Comparison of ENCODE assay signal across 1 cellular context in the genomic region with DNA sequence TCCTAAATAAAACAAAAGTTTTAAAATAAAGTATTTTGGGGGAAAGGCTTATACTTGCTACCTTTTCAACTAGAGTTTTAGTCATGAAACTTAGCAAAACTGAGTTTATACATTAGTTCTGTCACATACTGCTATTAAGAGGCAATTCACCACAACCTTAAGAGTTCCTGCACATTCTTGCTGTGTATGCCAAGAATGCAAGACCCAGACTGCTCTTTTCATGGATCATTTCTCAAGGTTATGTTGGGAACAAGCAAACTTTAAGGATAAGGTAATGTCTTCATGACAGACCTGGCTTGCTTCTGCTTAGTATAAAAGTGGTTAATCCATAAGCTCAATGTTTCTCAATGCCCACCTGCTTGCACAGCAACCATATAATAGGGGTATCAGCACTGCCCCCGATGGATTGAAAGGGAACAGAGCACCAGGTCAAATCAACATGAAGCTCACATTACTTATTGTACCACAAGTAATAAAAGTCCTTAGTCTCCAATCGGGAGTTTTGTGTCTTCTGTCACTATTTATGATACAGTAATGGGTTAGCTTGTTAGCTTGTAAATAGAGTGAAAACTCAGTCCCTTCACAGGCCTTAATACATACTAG.
TF ChIP-seq lines count a peak whose summit lies in the region.

No MANE protein-coding gene starts in this region.

TF ChIP-seq in HCT116, 20 proteins besides CTCF, POLR2A, EP300 and RAD21 (continued from another document):
- TF ChIP-seq, protein P1, sequence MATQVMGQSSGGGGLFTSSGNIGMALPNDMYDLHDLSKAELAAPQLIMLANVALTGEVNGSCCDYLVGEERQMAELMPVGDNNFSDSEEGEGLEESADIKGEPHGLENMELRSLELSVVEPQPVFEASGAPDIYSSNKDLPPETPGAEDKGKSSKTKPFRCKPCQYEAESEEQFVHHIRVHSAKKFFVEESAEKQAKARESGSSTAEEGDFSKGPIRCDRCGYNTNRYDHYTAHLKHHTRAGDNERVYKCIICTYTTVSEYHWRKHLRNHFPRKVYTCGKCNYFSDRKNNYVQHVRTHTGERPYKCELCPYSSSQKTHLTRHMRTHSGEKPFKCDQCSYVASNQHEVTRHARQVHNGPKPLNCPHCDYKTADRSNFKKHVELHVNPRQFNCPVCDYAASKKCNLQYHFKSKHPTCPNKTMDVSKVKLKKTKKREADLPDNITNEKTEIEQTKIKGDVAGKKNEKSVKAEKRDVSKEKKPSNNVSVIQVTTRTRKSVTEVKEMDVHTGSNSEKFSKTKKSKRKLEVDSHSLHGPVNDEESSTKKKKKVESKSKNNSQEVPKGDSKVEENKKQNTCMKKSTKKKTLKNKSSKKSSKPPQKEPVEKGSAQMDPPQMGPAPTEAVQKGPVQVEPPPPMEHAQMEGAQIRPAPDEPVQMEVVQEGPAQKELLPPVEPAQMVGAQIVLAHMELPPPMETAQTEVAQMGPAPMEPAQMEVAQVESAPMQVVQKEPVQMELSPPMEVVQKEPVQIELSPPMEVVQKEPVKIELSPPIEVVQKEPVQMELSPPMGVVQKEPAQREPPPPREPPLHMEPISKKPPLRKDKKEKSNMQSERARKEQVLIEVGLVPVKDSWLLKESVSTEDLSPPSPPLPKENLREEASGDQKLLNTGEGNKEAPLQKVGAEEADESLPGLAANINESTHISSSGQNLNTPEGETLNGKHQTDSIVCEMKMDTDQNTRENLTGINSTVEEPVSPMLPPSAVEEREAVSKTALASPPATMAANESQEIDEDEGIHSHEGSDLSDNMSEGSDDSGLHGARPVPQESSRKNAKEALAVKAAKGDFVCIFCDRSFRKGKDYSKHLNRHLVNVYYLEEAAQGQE (IDR thresholded peaks at IDR 0.05; ENCODE audit: low read depth): no peak
